Comparison of ENCODE assay signal across 21 cellular contexts in genomic region chr2:241226723-241227634, GRCh38. TPM values are rescaled to one million over a fixed set of nuclear protein-coding genes. Genes with fewer than 3 reads are reported as not detected.
DNase-seq lines count a peak whose midpoint lies in the region; ATAC-seq and TF ChIP-seq lines count a peak whose summit lies in the region.
"Had no signal": no experiment of that assay in that cellular context is flagged by ENCODE, and none has a peak within 500 bp of the region (broad histone marks: within the 10 kb centered on the region; RNA-seq: fewer than 3 reads in every experiment).

No MANE protein-coding gene starts in this region.

- no peaks in the 10 kb centered on the region for H3K9me3 Mint-ChIP-seq in endothelial cell (ENCODE audit: unreplicated experiment)
- H3K9me3 Mint-ChIP-seq in stimulated activated effector memory CD8-positive, alpha-beta T cell treated with anti-CD3 and anti-CD28 coated beads, Interleukin-12 subunit alpha, Interleukin-12 subunit beta, amount 100 ng/mL, for 72 hours: no peaks in the 10 kb centered on the region
- H3K9me3 Mint-ChIP-seq: activated T-helper 1 cell treated with anti-CD3 and anti-CD28 coated beads, Interleukin-12 subunit alpha, Interleukin-12 subunit beta, Interleukin-2, Interleukin-4 antibody, amounts not matched to agents 30 ng/mL and 10 ng/mL and 1 ng/mL, durations not matched to agents 14 hours and 24 hours and 36 hours had no signal

- peaks cover 44% of the 10 kb centered on the region for H3K4me1 Mint-ChIP-seq in endothelial cell (ENCODE audit: unreplicated experiment)
- peaks cover 24% of the 10 kb centered on the region for H3K4me1 Mint-ChIP-seq in stimulated activated effector memory CD8-positive, alpha-beta T cell treated with anti-CD3 and anti-CD28 coated beads, Interleukin-12 subunit alpha, Interleukin-12 subunit beta, amount 100 ng/mL, for 72 hours

- H3K27me3 Mint-ChIP-seq in endothelial cell (ENCODE audit: unreplicated experiment): peaks cover 20% of the 10 kb centered on the region

- no peak for TF ChIP-seq CTCF in VCaP (conservative IDR thresholded peaks at IDR 0.05)
- TF ChIP-seq CTCF in endothelial cell (IDR thresholded peaks at IDR 0.05; ENCODE audit: unreplicated experiment): no peak

- intact Hi-C loops in left colon (cut with DNase I, micrococcal nuclease): no loop called here

- peak; percentile 20 for ATAC-seq in left colon
- ATAC-seq in stimulated activated effector memory CD8-positive, alpha-beta T cell treated with anti-CD3 and anti-CD28 coated beads, Interleukin-12 subunit alpha, Interleukin-12 subunit beta, amount 100 ng/mL, for 72 hours: no peak
- ATAC-seq in GM21526 (IDR thresholded peaks at IDR 0.05; ENCODE audit: low FRiP score, unreplicated experiment): no peak
- no peak for ATAC-seq in HG02852 (IDR thresholded peaks at IDR 0.05; ENCODE audit: unreplicated experiment)

- DNase-seq in endothelial cell (ENCODE audit: low spot score) (no peak), left colon (no peak), COLO668 (lab: John Stamatoyannopoulos, UW; ENCODE audit: unreplicated experiment) (no peak)
- no peak for DNase-seq in stimulated activated effector memory CD8-positive, alpha-beta T cell treated with anti-CD3 and anti-CD28 coated beads, Interleukin-12 subunit alpha, Interleukin-12 subunit beta, amount 100 ng/mL, for 72 hours (ENCODE audit: low spot score in 2 of 2)
- DNase-seq: DMS53; foreskin melanocyte; mesenchymal stem cell; NCI-H1092 treated with DMSO at 0.1 percent for 48 hours; Peyer's patch; stimulated activated CD4-positive, alpha-beta T cell treated with anti-CD3 and anti-CD28 coated beads, Interleukin-4, amount 100 ng/mL, for 4 hours; WERI-Rb-1 had no signal

- H3K27ac Mint-ChIP-seq in endothelial cell (ENCODE audit: unreplicated experiment): peak overlapping the region; percentile 55
- H3K27ac Mint-ChIP-seq in stimulated activated effector memory CD8-positive, alpha-beta T cell treated with anti-CD3 and anti-CD28 coated beads, Interleukin-12 subunit alpha, Interleukin-12 subunit beta, amount 100 ng/mL, for 72 hours: peak overlapping the region; percentile 16

- H3K27ac ChIP-seq in VCaP: peak overlapping the region; percentile 5; the same call in 1 of the 2 replicates
- H3K27ac ChIP-seq: adrenal gland, BLaER1, HL-60, KMS-11, neutrophil, Peyer's patch, thoracic aorta, WERI-Rb-1 had no signal

- no peak overlapping the region for H3K4me3 Mint-ChIP-seq in endothelial cell (ENCODE audit: unreplicated experiment)
- no peak overlapping the region for H3K4me3 Mint-ChIP-seq in stimulated activated effector memory CD8-positive, alpha-beta T cell treated with anti-CD3 and anti-CD28 coated beads, Interleukin-12 subunit alpha, Interleukin-12 subunit beta, amount 100 ng/mL, for 72 hours
- H3K4me3 Mint-ChIP-seq: activated T-helper 1 cell treated with anti-CD3 and anti-CD28 coated beads, Interleukin-12 subunit alpha, Interleukin-12 subunit beta, Interleukin-2, Interleukin-4 antibody, amounts not matched to agents 30 ng/mL and 10 ng/mL and 1 ng/mL, durations not matched to agents 14 hours and 24 hours and 36 hours had no signal

- peaks cover 43% of the 10 kb centered on the region for H3K36me3 Mint-ChIP-seq in endothelial cell (ENCODE audit: low read depth, unreplicated experiment)
- peaks cover 79% of the 10 kb centered on the region for H3K36me3 Mint-ChIP-seq in stimulated activated effector memory CD8-positive, alpha-beta T cell treated with anti-CD3 and anti-CD28 coated beads, Interleukin-12 subunit alpha, Interleukin-12 subunit beta, amount 100 ng/mL, for 72 hours

RNA-seq across cellular contexts. Expression of gene ANO7, which starts 38.5 kb away (rescaled TPM):
- total RNA-seq in endothelial cell (ENCODE audit: unreplicated experiment): 16.1 TPM
- total RNA-seq in left colon: 100 to 1,000 TPM in 1 of 2 donors, 10 to 100 TPM in 1; 75.4 to 114 TPM
